ENCODE assay signal across 15 cellular contexts in the genomic region with DNA sequence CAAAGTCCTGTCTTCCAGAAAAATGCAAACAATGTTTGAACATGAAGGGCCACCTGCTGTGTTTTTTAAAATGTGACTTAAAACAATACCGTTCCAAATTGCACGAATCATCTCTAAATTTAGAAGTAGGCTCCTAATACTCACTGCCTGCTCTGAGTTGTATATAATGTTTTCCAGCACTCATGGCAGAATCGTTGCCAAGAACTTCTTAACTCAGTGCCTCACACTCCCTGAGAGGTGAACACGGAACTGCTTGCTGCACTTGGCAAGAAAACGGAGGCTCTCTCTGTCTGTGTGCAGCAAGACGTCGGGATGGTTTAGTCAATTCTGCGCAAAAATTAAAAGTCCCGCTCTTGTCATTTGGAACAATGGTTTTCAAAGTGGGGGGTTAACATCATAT.
DNase-seq lines count a peak whose midpoint lies in the region; ATAC-seq and TF ChIP-seq lines count a peak whose summit lies in the region.
"Had no signal": no experiment of that assay in that cellular context is flagged by ENCODE, and none has a peak within 500 bp of the region (broad histone marks: within the 10 kb centered on the region; RNA-seq: fewer than 3 reads in every experiment).

No MANE protein-coding gene starts in this region.

- no peak overlapping the region for H2AFZ ChIP-seq in PC-3 (ENCODE audit: low read length)

- H3K4me1 ChIP-seq in PC-3 (ENCODE audit: insufficient read depth, low read length) = no peaks in the 10 kb centered on the region
- H3K4me1 ChIP-seq in ascending aorta = no peaks in the 10 kb centered on the region

- TF ChIP-seq CTCF in AG10803 (conservative IDR thresholded peaks at IDR 0.05; ENCODE audit: low read length) (no peak), fibroblast of the aortic adventitia (IDR thresholded peaks at IDR 0.05; ENCODE audit: insufficient read depth, low read length) (no peak), retinal pigment epithelial cell (conservative IDR thresholded peaks at IDR 0.05; ENCODE audit: low read depth, low read length) (no peak), PC-3 (conservative IDR thresholded peaks at IDR 0.05; ENCODE audit: low read depth, low read length) (no peak), ascending aorta (IDR thresholded peaks at IDR 0.05) (no peak)

- POLR2A ChIA-PET in PC-3 (lab: Charles Lee; ENCODE audit: unreplicated experiment) = no interaction called here

- no peaks in the 10 kb centered on the region for H3K79me2 ChIP-seq in PC-3 (ENCODE audit: low read length)

- no TSS peak for BruUV-seq in PC-3 (replicated peaks; lab: Mats Ljungman, UMichigan)

- CTCF ChIA-PET in PC-3 (lab: Charles Lee) = no interaction called here

- no peak overlapping the region for H3K9ac ChIP-seq in PC-3 (ENCODE audit: low read length)
- H3K9ac ChIP-seq: BLaER1 had no signal

- intact Hi-C loops in PC-3 (cut with micrococcal nuclease) = no loop called here
- intact Hi-C loops in ascending aorta (cut with DNase I) = no loop called here

- peak; percentile 39 for DNase-seq in AG10803 (ENCODE audit: low read depth)
- peak; percentile 6 for DNase-seq in NCI-H69 (lab: John Stamatoyannopoulos, UW)
- peak; percentile 21 for DNase-seq in fibroblast of the aortic adventitia (ENCODE audit: low read depth)
- DNase-seq in retinal pigment epithelial cell (ENCODE audit: low read depth) = peak; percentile 42
- no peak for DNase-seq in PC-3
- DNase-seq in ascending aorta (ENCODE audit: low spot score in 2 of 2) = no peak
- DNase-seq in SKM-1 (lab: John Stamatoyannopoulos, UW; ENCODE audit: unreplicated experiment) = no peak
- DNase-seq: ACHN; CD8-positive, alpha-beta memory T cell; DND-41; GF-D8; NCI-H1436 treated with DMSO at 0.1 percent for 48 hours; NCI-H345; SHP77 treated with DMSO at 0.1 percent for 48 hours had no signal

- no peak overlapping the region for H3K4me2 ChIP-seq in PC-3 (ENCODE audit: low read length)
- H3K4me2 ChIP-seq: BLaER1 had no signal

- no peak for ATAC-seq in PC-3

- H3K27ac ChIP-seq in PC-3 (ENCODE audit: low read length) (no peak overlapping the region), ascending aorta (no peak overlapping the region)
- H3K27ac ChIP-seq: BLaER1 had no signal

- H3K27me3 ChIP-seq in PC-3 (ENCODE audit: low read length) (no peaks in the 10 kb centered on the region), ascending aorta (no peaks in the 10 kb centered on the region)
- H3K27me3 ChIP-seq: BLaER1 had no signal

- no peaks in the 10 kb centered on the region for H4K20me1 ChIP-seq in PC-3 (ENCODE audit: low read length)
- H4K20me1 ChIP-seq: BLaER1 had no signal

- no peaks in the 10 kb centered on the region for H3K9me2 ChIP-seq in PC-3 (replicated peaks; ENCODE audit: low read length)

- H3K36me3 ChIP-seq in PC-3 (ENCODE audit: low read depth, low read length) = no peaks in the 10 kb centered on the region
- no peaks in the 10 kb centered on the region for H3K36me3 ChIP-seq in ascending aorta
- H3K36me3 ChIP-seq: BLaER1 had no signal

- no peak overlapping the region for H3K4me3 ChIP-seq in AG10803 (ENCODE audit: low read length)
- H3K4me3 ChIP-seq in fibroblast of the aortic adventitia (ENCODE audit: low read depth, low read length) = no peak overlapping the region
- no peak overlapping the region for H3K4me3 ChIP-seq in retinal pigment epithelial cell (ENCODE audit: low read length)
- H3K4me3 ChIP-seq in PC-3 (ENCODE audit: low read length) = no peak overlapping the region
- H3K4me3 ChIP-seq in ascending aorta = no peak overlapping the region
- H3K4me3 ChIP-seq: BLaER1 had no signal

- no peaks in the 10 kb centered on the region for H3F3A ChIP-seq in PC-3 (ENCODE audit: low read length, unreplicated experiment)

- no peaks in the 10 kb centered on the region for H3K9me3 ChIP-seq in PC-3 (ENCODE audit: low read length)
- H3K9me3 ChIP-seq in ascending aorta = no peaks in the 10 kb centered on the region
- H3K9me3 ChIP-seq: BLaER1 had no signal

Comparison
In these comparisons a context has a peak if more than half of its experiments do, and no peak if none do; other contexts are left out.
1. DNase-seq: peak in AG10803 (single experiment), NCI-H69 (single experiment), fibroblast of the aortic adventitia (single experiment) and retinal pigment epithelial cell (single experiment); none in PC-3 (single experiment), ascending aorta (0 of 2) and SKM-1 (single experiment).